2 cellular contexts compared by ENCODE assay signal in the genomic region with DNA sequence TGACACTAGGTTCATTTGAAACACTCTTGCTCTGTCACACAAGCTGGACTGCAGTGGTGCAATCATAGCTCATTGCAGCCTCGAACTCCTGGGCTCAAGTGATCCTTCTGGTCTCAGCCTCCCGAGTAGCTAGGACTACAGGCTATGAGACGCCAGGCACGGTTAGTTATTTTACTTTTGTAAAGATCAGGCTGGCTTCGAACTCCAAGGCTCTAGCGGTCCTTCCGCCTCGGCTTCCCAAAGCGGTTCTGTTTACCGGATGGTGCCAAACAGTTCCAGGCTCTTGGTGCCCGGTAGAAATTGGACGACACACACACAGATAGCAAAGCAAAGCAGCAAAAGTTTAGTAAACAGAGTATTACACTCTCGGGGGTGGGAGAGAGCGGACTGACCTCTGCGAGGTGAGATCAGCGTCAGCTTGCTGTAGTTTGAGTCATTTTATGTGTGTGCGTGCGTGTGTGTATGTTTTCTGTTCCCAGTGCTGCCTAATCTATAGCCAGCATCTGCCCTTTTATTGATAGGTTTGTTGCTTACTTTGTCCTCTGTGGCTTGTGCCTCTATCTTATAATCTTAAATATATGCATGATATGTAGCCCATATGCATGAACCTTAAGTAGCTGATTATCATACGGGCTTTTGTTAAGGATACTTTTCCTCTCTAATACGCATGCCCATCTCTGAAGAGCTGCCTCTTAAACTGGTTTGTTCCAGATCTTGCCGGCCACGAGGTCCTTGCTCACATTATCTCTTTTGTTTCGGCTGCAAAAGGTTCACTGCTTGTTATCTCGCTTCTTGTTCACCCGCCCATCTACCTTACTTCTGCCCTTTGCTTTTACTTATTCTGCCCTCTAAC.
A peak's percentile ranks its signal among the peaks of the same experiment; 100 is the strongest.
TF ChIP-seq lines count a peak whose summit lies in the region.

No MANE protein-coding gene starts in this region.

TF ChIP-seq in WTC11, 78 proteins besides CTCF, POLR2A, EP300 and RAD21 (continued from another document and continues in another):
- TF ChIP-seq, protein P1, sequence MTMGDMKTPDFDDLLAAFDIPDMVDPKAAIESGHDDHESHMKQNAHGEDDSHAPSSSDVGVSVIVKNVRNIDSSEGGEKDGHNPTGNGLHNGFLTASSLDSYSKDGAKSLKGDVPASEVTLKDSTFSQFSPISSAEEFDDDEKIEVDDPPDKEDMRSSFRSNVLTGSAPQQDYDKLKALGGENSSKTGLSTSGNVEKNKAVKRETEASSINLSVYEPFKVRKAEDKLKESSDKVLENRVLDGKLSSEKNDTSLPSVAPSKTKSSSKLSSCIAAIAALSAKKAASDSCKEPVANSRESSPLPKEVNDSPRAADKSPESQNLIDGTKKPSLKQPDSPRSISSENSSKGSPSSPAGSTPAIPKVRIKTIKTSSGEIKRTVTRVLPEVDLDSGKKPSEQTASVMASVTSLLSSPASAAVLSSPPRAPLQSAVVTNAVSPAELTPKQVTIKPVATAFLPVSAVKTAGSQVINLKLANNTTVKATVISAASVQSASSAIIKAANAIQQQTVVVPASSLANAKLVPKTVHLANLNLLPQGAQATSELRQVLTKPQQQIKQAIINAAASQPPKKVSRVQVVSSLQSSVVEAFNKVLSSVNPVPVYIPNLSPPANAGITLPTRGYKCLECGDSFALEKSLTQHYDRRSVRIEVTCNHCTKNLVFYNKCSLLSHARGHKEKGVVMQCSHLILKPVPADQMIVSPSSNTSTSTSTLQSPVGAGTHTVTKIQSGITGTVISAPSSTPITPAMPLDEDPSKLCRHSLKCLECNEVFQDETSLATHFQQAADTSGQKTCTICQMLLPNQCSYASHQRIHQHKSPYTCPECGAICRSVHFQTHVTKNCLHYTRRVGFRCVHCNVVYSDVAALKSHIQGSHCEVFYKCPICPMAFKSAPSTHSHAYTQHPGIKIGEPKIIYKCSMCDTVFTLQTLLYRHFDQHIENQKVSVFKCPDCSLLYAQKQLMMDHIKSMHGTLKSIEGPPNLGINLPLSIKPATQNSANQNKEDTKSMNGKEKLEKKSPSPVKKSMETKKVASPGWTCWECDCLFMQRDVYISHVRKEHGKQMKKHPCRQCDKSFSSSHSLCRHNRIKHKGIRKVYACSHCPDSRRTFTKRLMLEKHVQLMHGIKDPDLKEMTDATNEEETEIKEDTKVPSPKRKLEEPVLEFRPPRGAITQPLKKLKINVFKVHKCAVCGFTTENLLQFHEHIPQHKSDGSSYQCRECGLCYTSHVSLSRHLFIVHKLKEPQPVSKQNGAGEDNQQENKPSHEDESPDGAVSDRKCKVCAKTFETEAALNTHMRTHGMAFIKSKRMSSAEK (CRISPR knock-in tag; IDR thresholded peaks at IDR 0.05; ENCODE audit: borderline replicate concordance) = peak; percentile 85
- TF ChIP-seq, protein P2, sequence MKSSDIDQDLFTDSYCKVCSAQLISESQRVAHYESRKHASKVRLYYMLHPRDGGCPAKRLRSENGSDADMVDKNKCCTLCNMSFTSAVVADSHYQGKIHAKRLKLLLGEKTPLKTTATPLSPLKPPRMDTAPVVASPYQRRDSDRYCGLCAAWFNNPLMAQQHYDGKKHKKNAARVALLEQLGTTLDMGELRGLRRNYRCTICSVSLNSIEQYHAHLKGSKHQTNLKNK (CRISPR knock-in tag; IDR thresholded peaks at IDR 0.05) = no peak
- TF ChIP-seq FOXP1 (CRISPR knock-in tag; IDR thresholded peaks at IDR 0.05; ENCODE audit: borderline replicate concordance) (no peak), ZNF416 (CRISPR knock-in tag; IDR thresholded peaks at IDR 0.05) (peak; percentile 57; the same call in 1 of the 2 replicates), SMAD4 (CRISPR knock-in tag; IDR thresholded peaks at IDR 0.05) (0 out of 2 replicates have a peak, but pooled peaks have one; percentile 23), PRRX2 (CRISPR knock-in tag; IDR thresholded peaks at IDR 0.05) (peak; percentile 96), GABPB1 (CRISPR knock-in tag; IDR thresholded peaks at IDR 0.05) (peak; percentile 57; the same call in 1 of the 2 replicates), NFE2L1 (CRISPR knock-in tag; IDR thresholded peaks at IDR 0.05) (0 out of 2 replicates have a peak, but pooled peaks have one; percentile 4), NFATC4 (CRISPR knock-in tag; IDR thresholded peaks at IDR 0.05) (peak; percentile 91)
- TF ChIP-seq, protein P3, sequence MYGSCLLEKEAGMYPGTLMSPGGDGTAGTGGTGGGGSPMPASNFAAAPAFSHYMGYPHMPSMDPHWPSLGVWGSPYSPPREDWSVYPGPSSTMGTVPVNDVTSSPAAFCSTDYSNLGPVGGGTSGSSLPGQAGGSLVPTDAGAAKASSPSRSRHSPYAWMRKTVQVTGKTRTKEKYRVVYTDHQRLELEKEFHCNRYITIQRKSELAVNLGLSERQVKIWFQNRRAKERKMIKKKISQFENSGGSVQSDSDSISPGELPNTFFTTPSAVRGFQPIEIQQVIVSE (CRISPR knock-in tag; IDR thresholded peaks at IDR 0.05; ENCODE audit: borderline replicate concordance) = peak; percentile 23; the same call in 1 of the 2 replicates
- TF ChIP-seq, protein P4, sequence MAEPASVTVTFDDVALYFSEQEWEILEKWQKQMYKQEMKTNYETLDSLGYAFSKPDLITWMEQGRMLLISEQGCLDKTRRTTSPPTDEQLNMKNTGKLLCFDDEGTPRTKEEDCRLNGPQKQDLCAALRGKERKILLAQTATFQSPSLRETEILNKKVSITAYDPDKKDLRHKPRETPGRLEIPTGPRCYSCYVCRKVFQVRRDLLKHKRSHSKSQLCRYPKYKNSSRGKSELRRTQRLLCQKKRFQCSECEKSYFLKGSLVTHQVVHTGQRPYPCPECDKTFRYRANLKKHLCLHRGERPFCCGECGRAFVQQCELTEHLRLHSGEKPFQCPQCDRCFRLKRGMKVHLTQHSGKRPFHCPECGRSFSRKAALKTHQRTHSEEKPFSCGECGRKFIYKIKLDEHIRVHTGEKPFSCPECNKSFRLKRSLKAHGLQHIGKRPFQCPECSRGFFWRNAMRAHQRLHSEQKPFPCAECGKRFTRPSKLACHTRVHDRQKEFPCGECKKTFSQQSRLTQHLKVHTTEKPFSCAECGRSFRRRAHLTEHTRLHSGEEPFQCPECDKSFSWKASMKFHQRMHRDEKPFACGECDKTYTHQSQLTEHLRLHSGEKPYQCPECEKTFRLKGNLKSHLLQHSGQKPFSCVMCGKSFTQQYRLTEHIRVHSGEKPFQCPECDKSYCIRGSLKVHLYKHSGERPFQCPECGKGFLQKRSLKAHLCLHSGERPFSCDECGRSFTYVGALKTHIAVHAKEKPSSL (CRISPR knock-in tag; conservative IDR thresholded peaks at IDR 0.05) = peak; percentile 92
- TF ChIP-seq, protein P5, sequence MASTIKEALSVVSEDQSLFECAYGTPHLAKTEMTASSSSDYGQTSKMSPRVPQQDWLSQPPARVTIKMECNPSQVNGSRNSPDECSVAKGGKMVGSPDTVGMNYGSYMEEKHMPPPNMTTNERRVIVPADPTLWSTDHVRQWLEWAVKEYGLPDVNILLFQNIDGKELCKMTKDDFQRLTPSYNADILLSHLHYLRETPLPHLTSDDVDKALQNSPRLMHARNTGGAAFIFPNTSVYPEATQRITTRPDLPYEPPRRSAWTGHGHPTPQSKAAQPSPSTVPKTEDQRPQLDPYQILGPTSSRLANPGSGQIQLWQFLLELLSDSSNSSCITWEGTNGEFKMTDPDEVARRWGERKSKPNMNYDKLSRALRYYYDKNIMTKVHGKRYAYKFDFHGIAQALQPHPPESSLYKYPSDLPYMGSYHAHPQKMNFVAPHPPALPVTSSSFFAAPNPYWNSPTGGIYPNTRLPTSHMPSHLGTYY (CRISPR knock-in tag; IDR thresholded peaks at IDR 0.05) = peak; percentile 70; the same call in 1 of the 2 replicates

TF ChIP-seq in HepG2, 621 proteins besides CTCF, POLR2A, EP300 and RAD21 (continued from another document and continues in another):
- TF ChIP-seq, protein P6, sequence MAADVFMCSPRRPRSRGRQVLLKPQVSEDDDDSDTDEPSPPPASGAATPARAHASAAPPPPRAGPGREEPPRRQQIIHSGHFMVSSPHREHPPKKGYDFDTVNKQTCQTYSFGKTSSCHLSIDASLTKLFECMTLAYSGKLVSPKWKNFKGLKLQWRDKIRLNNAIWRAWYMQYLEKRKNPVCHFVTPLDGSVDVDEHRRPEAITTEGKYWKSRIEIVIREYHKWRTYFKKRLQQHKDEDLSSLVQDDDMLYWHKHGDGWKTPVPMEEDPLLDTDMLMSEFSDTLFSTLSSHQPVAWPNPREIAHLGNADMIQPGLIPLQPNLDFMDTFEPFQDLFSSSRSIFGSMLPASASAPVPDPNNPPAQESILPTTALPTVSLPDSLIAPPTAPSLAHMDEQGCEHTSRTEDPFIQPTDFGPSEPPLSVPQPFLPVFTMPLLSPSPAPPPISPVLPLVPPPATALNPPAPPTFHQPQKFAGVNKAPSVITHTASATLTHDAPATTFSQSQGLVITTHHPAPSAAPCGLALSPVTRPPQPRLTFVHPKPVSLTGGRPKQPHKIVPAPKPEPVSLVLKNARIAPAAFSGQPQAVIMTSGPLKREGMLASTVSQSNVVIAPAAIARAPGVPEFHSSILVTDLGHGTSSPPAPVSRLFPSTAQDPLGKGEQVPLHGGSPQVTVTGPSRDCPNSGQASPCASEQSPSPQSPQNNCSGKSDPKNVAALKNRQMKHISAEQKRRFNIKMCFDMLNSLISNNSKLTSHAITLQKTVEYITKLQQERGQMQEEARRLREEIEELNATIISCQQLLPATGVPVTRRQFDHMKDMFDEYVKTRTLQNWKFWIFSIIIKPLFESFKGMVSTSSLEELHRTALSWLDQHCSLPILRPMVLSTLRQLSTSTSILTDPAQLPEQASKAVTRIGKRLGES (CRISPR knock-in tag; IDR thresholded peaks at IDR 0.05; ENCODE audit: borderline replicate concordance) = no peak
- TF ChIP-seq, protein P7, sequence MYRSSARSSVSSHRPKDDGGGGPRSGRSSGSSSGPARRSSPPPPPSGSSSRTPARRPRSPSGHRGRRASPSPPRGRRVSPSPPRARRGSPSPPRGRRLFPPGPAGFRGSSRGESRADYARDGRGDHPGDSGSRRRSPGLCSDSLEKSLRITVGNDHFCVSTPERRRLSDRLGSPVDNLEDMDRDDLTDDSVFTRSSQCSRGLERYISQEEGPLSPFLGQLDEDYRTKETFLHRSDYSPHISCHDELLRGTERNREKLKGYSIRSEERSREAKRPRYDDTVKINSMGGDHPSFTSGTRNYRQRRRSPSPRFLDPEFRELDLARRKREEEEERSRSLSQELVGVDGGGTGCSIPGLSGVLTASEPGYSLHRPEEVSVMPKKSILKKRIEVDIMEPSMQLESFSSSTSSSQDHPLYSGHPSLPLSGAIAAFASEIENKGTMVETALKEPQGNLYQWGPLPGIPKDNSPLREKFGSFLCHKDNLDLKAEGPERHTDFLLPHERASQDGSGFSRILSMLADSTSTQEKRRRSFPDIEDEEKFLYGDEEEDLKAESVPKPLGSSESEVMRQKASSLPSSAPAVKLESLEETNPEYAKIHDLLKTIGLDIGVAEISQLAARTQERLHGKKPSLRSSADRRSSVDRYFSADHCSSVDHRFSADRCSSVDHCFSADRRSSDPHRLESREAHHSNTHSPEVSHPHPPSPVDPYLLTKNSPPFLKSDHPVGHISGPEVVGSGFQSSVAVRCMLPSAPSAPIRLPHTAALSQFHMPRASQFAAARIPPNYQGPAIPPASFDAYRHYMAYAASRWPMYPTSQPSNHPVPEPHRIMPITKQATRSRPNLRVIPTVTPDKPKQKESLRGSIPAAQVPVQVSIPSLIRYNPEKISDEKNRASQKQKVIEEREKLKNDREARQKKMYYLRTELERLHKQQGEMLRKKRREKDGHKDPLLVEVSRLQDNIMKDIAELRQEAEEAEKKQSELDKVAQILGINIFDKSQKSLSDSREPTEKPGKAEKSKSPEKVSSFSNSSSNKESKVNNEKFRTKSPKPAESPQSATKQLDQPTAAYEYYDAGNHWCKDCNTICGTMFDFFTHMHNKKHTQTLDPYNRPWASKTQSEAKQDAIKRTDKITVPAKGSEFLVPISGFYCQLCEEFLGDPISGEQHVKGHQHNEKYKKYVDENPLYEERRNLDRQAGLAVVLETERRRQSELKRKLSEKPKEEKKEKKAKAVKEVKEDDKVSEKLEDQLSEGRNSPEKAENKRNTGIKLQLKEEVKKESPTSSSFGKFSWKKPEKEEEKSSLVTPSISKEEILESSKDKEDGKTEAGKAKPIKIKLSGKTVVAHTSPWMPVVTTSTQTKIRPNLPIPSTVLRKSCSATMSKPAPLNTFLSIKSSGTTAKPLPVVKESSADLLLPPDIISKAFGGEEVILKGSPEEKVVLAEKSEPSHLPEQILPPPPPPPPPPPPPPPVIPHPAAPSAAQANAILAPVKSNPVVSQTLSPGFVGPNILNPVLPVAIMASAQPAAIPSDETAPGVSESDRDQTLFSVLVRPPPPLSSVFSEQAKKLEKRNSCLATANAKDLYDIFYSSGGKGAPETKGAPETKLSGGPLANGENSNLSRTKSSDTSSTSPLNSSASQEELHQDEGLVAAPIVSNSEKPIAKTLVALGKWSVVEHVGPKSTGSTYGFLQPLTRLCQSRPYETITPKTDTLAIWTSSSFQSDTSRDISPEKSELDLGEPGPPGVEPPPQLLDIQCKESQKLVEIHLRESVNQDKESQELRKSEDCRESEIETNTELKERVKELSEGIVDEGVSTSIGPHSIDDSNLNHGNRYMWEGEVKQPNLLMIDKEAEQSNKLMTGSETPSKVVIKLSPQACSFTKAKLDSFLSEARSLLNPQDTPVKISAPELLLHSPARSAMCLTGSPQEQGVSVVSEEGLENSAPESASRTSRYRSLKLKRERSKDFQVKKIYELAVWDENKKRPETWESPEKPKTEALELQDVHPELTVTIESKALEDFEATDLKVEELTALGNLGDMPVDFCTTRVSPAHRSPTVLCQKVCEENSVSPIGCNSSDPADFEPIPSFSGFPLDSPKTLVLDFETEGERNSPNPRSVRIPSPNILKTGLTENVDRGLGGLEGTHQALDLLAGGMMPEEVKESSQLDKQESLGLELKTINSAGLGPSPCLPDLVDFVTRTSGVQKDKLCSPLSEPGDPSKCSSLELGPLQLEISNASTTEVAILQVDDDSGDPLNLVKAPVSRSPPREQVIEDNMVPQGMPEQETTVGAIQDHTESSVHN (CRISPR knock-in tag; IDR thresholded peaks at IDR 0.05) = 0 out of 2 replicates have a peak, but pooled peaks have one; percentile 28
- TF ChIP-seq ZNF550 (CRISPR knock-in tag; IDR thresholded peaks at IDR 0.05; ENCODE audit: borderline replicate concordance) (no peak), ZNF816 (CRISPR knock-in tag; IDR thresholded peaks at IDR 0.05; ENCODE audit: borderline replicate concordance) (no peak)
- TF ChIP-seq, protein P8, sequence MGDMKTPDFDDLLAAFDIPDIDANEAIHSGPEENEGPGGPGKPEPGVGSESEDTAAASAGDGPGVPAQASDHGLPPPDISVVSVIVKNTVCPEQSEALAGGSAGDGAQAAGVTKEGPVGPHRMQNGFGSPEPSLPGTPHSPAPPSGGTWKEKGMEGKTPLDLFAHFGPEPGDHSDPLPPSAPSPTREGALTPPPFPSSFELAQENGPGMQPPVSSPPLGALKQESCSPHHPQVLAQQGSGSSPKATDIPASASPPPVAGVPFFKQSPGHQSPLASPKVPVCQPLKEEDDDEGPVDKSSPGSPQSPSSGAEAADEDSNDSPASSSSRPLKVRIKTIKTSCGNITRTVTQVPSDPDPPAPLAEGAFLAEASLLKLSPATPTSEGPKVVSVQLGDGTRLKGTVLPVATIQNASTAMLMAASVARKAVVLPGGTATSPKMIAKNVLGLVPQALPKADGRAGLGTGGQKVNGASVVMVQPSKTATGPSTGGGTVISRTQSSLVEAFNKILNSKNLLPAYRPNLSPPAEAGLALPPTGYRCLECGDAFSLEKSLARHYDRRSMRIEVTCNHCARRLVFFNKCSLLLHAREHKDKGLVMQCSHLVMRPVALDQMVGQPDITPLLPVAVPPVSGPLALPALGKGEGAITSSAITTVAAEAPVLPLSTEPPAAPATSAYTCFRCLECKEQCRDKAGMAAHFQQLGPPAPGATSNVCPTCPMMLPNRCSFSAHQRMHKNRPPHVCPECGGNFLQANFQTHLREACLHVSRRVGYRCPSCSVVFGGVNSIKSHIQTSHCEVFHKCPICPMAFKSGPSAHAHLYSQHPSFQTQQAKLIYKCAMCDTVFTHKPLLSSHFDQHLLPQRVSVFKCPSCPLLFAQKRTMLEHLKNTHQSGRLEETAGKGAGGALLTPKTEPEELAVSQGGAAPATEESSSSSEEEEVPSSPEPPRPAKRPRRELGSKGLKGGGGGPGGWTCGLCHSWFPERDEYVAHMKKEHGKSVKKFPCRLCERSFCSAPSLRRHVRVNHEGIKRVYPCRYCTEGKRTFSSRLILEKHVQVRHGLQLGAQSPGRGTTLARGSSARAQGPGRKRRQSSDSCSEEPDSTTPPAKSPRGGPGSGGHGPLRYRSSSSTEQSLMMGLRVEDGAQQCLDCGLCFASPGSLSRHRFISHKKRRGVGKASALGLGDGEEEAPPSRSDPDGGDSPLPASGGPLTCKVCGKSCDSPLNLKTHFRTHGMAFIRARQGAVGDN (CRISPR knock-in tag; IDR thresholded peaks at IDR 0.05) = no peak; the same call in 1 of the 2 replicates
